8 cellular contexts compared by ENCODE assay signal in the genomic region with DNA sequence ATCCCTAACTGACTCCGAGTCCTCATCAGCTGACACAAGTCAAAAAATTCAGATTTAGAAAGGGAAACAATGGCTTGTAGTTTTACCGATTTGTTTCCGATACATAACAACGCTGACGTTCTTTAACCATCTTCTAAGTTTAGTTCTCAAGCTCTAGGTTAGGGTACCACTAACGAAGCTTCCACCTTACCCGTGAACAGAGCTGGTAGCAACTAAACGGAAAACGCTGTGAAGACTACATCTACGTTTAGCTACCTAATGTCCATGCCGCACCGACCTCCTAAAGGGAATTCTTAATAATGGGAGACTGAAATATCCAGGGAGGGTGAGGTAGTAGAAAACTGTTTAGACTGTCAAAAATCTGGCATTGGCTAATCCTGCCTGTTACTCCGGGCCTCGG. TPM values are rescaled to one million over a fixed set of nuclear protein-coding genes. Genes with fewer than 3 reads are reported as not detected.
A peak's percentile ranks its signal among the peaks of the same experiment; 100 is the strongest.
DNase-seq lines count a peak whose midpoint lies in the region; ATAC-seq and TF ChIP-seq lines count a peak whose summit lies in the region.

No MANE protein-coding gene starts in this region.

- peak overlapping the region; percentile 93 for H3K4me3 ChIP-seq in GM12864 (ENCODE audit: low read depth, low read length)
- H3K4me3 ChIP-seq in Peyer's patch, result peak overlapping the region; percentile 80 to 87 (median 82)
- H3K4me3 ChIP-seq in esophagus squamous epithelium, result peak overlapping the region; percentile 85 to 99 (median 94)
- H3K4me3 ChIP-seq in prostate gland, result peak overlapping the region; percentile 63 to 100

- no peak for TF ChIP-seq POLR2A in Peyer's patch (IDR thresholded peaks at IDR 0.05)
- TF ChIP-seq POLR2A in esophagus squamous epithelium (IDR thresholded peaks at IDR 0.05), result no peak
- no peak for TF ChIP-seq POLR2A in prostate gland (IDR thresholded peaks at IDR 0.05)

- DNase-seq in GM12864 (ENCODE audit: low read depth), result no peak
- DNase-seq in Peyer's patch, result no peak
- no peak for DNase-seq in esophagus squamous epithelium (lab: John Stamatoyannopoulos, UW)
- no peak for DNase-seq in prostate gland (ENCODE audit: low spot score)
- DNase-seq in NCI-H1436 (lab: John Stamatoyannopoulos, UW), result no peak
- no peak for DNase-seq in germinal center (ENCODE audit: low spot score)

- no peak for TF ChIP-seq CTCF in GM12864 (IDR thresholded peaks at IDR 0.05; ENCODE audit: low read depth, low read length, missing control alignments)
- no peak for TF ChIP-seq CTCF in Peyer's patch (IDR thresholded peaks at IDR 0.05)
- TF ChIP-seq CTCF in esophagus squamous epithelium (IDR thresholded peaks at IDR 0.05), result no peak
- no peak for TF ChIP-seq CTCF in prostate gland (IDR thresholded peaks at IDR 0.05)

- peak overlapping the region in 3 of 4 donors; percentile 93 to 95 (median 94) for H3K27ac ChIP-seq in Peyer's patch
- H3K27ac ChIP-seq in esophagus squamous epithelium, result peak overlapping the region in 3 of 4 donors; percentile 98 to 99 (median 99)
- peak overlapping the region; percentile 85 to 98 for H3K27ac ChIP-seq in prostate gland

- 7 to 11% methylated on average over 12 to 14 of the region's 14 CpGs for whole genome bisulfite sequencing in esophagus squamous epithelium, 2 donors
- 9% methylated on average over 14 of the region's 14 CpGs for WGBS in prostate gland

- H3K4me1 ChIP-seq in Peyer's patch, result peaks cover 0 to 28% (median 7%) of the 10 kb centered on the region in 4 donors
- peaks cover 20 to 40% (median 28%) of the 10 kb centered on the region in 3 donors for H3K4me1 ChIP-seq in esophagus squamous epithelium
- H3K4me1 ChIP-seq in prostate gland (replicated peaks), result no peaks in the 10 kb centered on the region

- H3K27me3 ChIP-seq in Peyer's patch, result no peaks in the 10 kb centered on the region
- no peaks in the 10 kb centered on the region for H3K27me3 ChIP-seq in esophagus squamous epithelium
- H3K27me3 ChIP-seq in prostate gland (replicated peaks; ENCODE audit: insufficient read depth), result no peaks in the 10 kb centered on the region

- peaks cover 0 to 22% (median 0%) of the 10 kb centered on the region in 3 donors for H3K36me3 ChIP-seq in Peyer's patch
- peaks cover 3 to 35% (median 9%) of the 10 kb centered on the region in 3 donors for H3K36me3 ChIP-seq in esophagus squamous epithelium
- peaks cover 0 to 5% of the 10 kb centered on the region in 2 donors for H3K36me3 ChIP-seq in prostate gland

- H3K9me3 ChIP-seq in Peyer's patch (no peaks in the 10 kb centered on the region), esophagus squamous epithelium (no peaks in the 10 kb centered on the region), prostate gland (no peaks in the 10 kb centered on the region)

- no peak for ATAC-seq in GM18870 (IDR thresholded peaks at IDR 0.05; ENCODE audit: unreplicated experiment)
- ATAC-seq in GM21390 (IDR thresholded peaks at IDR 0.05; ENCODE audit: unreplicated experiment), result no peak

- intact Hi-C loops in esophagus squamous epithelium (cut with DNase I), result no loop called here
- intact Hi-C loops in prostate gland (cut with DNase I), result loop anchor here (5.0 kb wide), 1 partner anchor 46 kb away; the partner anchor contains the start of gene RHOG

RNA-seq across cellular contexts. Expression of gene NUP98, which starts 1.0 kb away (rescaled TPM):
- total RNA-seq in Peyer's patch (100 to 1,000 TPM in 1 of 4 donors, 10 to 100 TPM in 3; 67.7 to 113 (median 86.8) TPM), esophagus squamous epithelium (100 to 1,000 TPM in 1 of 4 donors, 10 to 100 TPM in 3; 54.2 to 110 (median 79.2) TPM), prostate gland (100 to 1,000 TPM; 127 to 136 TPM)

RNA-seq across cellular contexts. Expression of gene PGAP2, which starts 12.0 kb away (rescaled TPM):
- total RNA-seq in Peyer's patch, result 10 to 100 TPM in 3 of 4 donors, 1 to 10 TPM in 1; 9.1 to 67.2 (median 53.7) TPM
- 10 to 100 TPM; 10.8 to 30.8 (median 27.5) TPM for total RNA-seq in esophagus squamous epithelium
- total RNA-seq in prostate gland, result 10 to 100 TPM; 26.6 to 33.5 TPM

RNA-seq across cellular contexts. Expression of gene RHOG, which starts 44.4 kb away (rescaled TPM):
- total RNA-seq in Peyer's patch (10 to 100 TPM; 33.8 to 83.0 (median 67.0) TPM), esophagus squamous epithelium (10 to 100 TPM; 51.6 to 84.5 (median 72.7) TPM), prostate gland (10 to 100 TPM; 41.1 to 56.4 TPM)

RNA-seq across cellular contexts. Expression of gene STIM1, which starts 59.1 kb away (rescaled TPM):
- total RNA-seq in Peyer's patch, result 100 to 1,000 TPM in 1 of 4 donors, 10 to 100 TPM in 3; 36.3 to 158 (median 46.1) TPM
- 100 to 1,000 TPM in 1 of 4 donors, 10 to 100 TPM in 3; 50.1 to 112 (median 63.3) TPM for total RNA-seq in esophagus squamous epithelium
- 10 to 100 TPM; 34.1 to 65.0 TPM for total RNA-seq in prostate gland
